In the genomic region with DNA sequence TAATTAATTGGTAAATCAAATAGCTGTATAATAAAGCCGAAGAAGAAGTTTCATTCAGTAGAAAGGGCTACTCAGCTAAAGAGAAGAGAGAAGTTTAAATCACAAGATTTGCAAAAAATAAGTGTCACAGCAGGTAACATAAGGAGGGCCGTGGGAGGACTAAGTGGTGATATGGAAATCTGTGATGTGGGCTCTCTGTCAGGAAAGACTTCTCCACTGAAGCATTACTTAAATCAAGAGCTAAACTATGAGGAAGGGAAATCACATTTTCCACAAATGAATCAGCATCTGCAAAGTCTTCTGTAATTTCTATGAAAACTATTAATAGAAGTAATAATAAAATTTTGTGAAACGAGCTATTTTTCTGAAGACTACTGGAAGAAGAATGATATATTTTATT, we compare ENCODE assay signal across 17 cellular contexts.
DNase-seq lines count a peak whose midpoint lies in the region; ATAC-seq and TF ChIP-seq lines count a peak whose summit lies in the region.
"Had no signal": no experiment of that assay in that cellular context is flagged by ENCODE, and none has a peak within 500 bp of the region (broad histone marks: within the 10 kb centered on the region; RNA-seq: fewer than 3 reads in every experiment).

No MANE protein-coding gene starts in this region.

- H3K27me3 ChIP-seq in left lung (no peaks in the 10 kb centered on the region), gastroesophageal sphincter (no peaks in the 10 kb centered on the region), right lobe of liver (no peaks in the 10 kb centered on the region)
- H3K27me3 ChIP-seq: Peyer's patch had no signal

- H3K9me3 ChIP-seq in left lung (no peaks in the 10 kb centered on the region), gastroesophageal sphincter (no peaks in the 10 kb centered on the region), right lobe of liver (no peaks in the 10 kb centered on the region)
- H3K9me3 ChIP-seq: Peyer's patch had no signal

- ATAC-seq in left lung (peak; percentile 33), gastroesophageal sphincter (no peak), right lobe of liver (no peak)
- no peak for ATAC-seq in activated naive CD4-positive, alpha-beta T cell treated with anti-CD3 and anti-CD28 coated beads, Interleukin-2, amount 50 U/mL, for 72 hours
- ATAC-seq: GM23338 had no signal

- peaks cover 0 to 6% of the 10 kb centered on the region in 2 donors for H3K9me3 Mint-ChIP-seq in activated naive CD4-positive, alpha-beta T cell treated with anti-CD3 and anti-CD28 coated beads, Interleukin-2, amount 50 U/mL, for 72 hours
- H3K9me3 Mint-ChIP-seq: GM23338, IgD-negative memory B cell had no signal

- H3K27ac Mint-ChIP-seq in activated naive CD4-positive, alpha-beta T cell treated with anti-CD3 and anti-CD28 coated beads, Interleukin-2, amount 50 U/mL, for 72 hours, result no peak overlapping the region
- H3K27ac Mint-ChIP-seq: CD4-positive, CD25-positive, alpha-beta regulatory T cell; GM23338; IgD-negative memory B cell had no signal

- TF ChIP-seq CTCF in choroid plexus epithelial cell (conservative IDR thresholded peaks at IDR 0.05; ENCODE audit: low read depth, low read length) (no peak), left lung (IDR thresholded peaks at IDR 0.05) (no peak), gastroesophageal sphincter (IDR thresholded peaks at IDR 0.05) (no peak), right lobe of liver (IDR thresholded peaks at IDR 0.05) (no peak)

- H3K27ac ChIP-seq in left lung (no peak overlapping the region), gastroesophageal sphincter (no peak overlapping the region), right lobe of liver (no peak overlapping the region)
- H3K27ac ChIP-seq: Peyer's patch had no signal

- TF ChIP-seq POLR2A in gastroesophageal sphincter (IDR thresholded peaks at IDR 0.05) (no peak), right lobe of liver (IDR thresholded peaks at IDR 0.05) (no peak)

- 65 to 69% methylated on average over 3 of the region's 3 CpGs for WGBS in gastroesophageal sphincter (ENCODE audit: low coverage in 1 of 2), 2 donors
- WGBS in right lobe of liver (ENCODE audit: insufficient coverage, low coverage, low lambda C conversion rate, missing lambda C conversion rate), result 70% methylated on average over 3 of the region's 3 CpGs

- intact Hi-C loops in left lung (cut with DNase I) (no loop called here), right lobe of liver (cut with DNase I) (no loop called here)

- DNase-seq in NCI-H2171 treated with DMSO at 0.1 percent for 48 hours (lab: John Stamatoyannopoulos, UW) (peak; percentile 49), NCI-H2171 (lab: John Stamatoyannopoulos, UW) (no peak), choroid plexus epithelial cell (ENCODE audit: low read depth) (peak; percentile 60), left lung (no peak), foreskin melanocyte (no peak), right lobe of liver (no peak)
- no peak for DNase-seq in activated naive CD4-positive, alpha-beta T cell treated with anti-CD3 and anti-CD28 coated beads, Interleukin-2, amount 50 U/mL, for 72 hours (ENCODE audit: low spot score in 2 of 2)
- DNase-seq: CD4-positive, CD25-positive, alpha-beta regulatory T cell; NCI-H1436; NCI-H2081; NCI-H226; NCI-H526; Peyer's patch; SHP77 had no signal

- no peaks in the 10 kb centered on the region for H3K36me3 Mint-ChIP-seq in activated naive CD4-positive, alpha-beta T cell treated with anti-CD3 and anti-CD28 coated beads, Interleukin-2, amount 50 U/mL, for 72 hours
- H3K36me3 Mint-ChIP-seq: CD4-positive, CD25-positive, alpha-beta regulatory T cell; IgD-negative memory B cell had no signal

- H3K36me3 ChIP-seq in left lung (no peaks in the 10 kb centered on the region), gastroesophageal sphincter (no peaks in the 10 kb centered on the region), right lobe of liver (no peaks in the 10 kb centered on the region)
- H3K36me3 ChIP-seq: Peyer's patch had no signal

- H3K4me1 ChIP-seq in left lung (no peaks in the 10 kb centered on the region), gastroesophageal sphincter (no peaks in the 10 kb centered on the region), right lobe of liver (peaks cover 0 to 10% (median 0%) of the 10 kb centered on the region in 4 donors)
- H3K4me1 ChIP-seq: Peyer's patch had no signal

- H3K4me3 ChIP-seq in choroid plexus epithelial cell (ENCODE audit: low read depth, low read length) (no peak overlapping the region), left lung (no peak overlapping the region), gastroesophageal sphincter (no peak overlapping the region), right lobe of liver (no peak overlapping the region)
- H3K4me3 ChIP-seq: GM23338, Peyer's patch had no signal

- no peak for TF ChIP-seq EP300 in gastroesophageal sphincter (IDR thresholded peaks at IDR 0.05)

Comparison
In these comparisons a context has a peak if more than half of its experiments do, and no peak if none do; other contexts are left out.
1. DNase-seq: peak in NCI-H2171 treated with DMSO at 0.1 percent for 48 hours (single experiment) and choroid plexus epithelial cell (single experiment); none in NCI-H2171 (single experiment), left lung (0 of 2), foreskin melanocyte (single experiment), activated naive CD4-positive, alpha-beta T cell treated with anti-CD3 and anti-CD28 coated beads, Interleukin-2, amount 50 U/mL, for 72 hours (0 of 2) and right lobe of liver (0 of 3).